In the genomic region with DNA sequence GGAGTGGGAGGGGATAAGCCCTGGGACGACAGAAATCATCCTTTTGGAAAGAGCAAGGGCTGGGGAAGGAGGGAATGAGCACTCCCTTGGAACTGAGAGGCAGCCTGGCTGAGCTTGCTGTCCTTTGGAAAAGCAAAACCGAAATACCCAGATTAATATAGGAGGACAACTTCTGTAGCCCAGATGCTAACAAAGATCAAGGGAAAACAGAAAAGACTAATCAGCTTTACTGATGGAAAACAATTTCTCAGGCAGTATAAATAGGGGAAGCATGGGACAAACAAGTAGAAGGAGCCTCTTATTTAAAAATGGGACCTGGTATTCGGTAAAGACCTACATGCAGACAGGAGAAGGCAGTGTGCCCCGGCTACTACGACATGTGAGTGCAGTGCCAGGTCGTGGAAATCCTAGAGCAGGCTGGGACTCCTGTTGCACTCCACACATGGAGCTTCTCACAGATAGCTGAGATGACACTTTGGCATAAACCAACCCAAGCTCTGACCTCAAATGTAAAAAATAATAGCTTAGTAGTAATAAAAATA, we compare ENCODE assay signal across 8 cellular contexts. TPM values are rescaled to one million over a fixed set of nuclear protein-coding genes. Genes with fewer than 3 reads are reported as not detected.
DNase-seq lines count a peak whose midpoint lies in the region; ATAC-seq, FAIRE-seq and TF ChIP-seq lines count a peak whose summit lies in the region.

No MANE protein-coding gene starts in this region.

- peaks cover 0 to 1% (median 0%) of the 10 kb centered on the region in 6 donors for H3K9me3 Mint-ChIP-seq in immature natural killer cell
- no peaks in the 10 kb centered on the region for H3K9me3 Mint-ChIP-seq in stimulated activated naive B cell treated with anti-CD40 and anti-IgM and Interleukin-4, amounts not matched to agents 10 μg/mL and 1 μg/mL and 100 μg/mL, for 72 hours

- FAIRE-seq in GM12878 (lab: Jason Lieb, UNC) (no peak), urothelium cell line (lab: Jason Lieb, UNC) (no peak)

- H3K4me3 ChIP-seq in NB4 (ENCODE audit: low read depth, low read length) = peak overlapping the region; percentile 11
- H3K4me3 ChIP-seq in GM12878 = peak overlapping the region; percentile 59; the same call in 1 of the 2 replicates

- 38% methylated on average over 6 of the region's 6 CpGs for WGBS in GM12878 (ENCODE audit: insufficient coverage, insufficient replicate concordance, low lambda C conversion rate, missing lambda C conversion rate)

- POLR2A ChIA-PET in GM12878 (lab: Charles Lee) = no interaction called here

- SMC1A ChIA-PET in GM12878 (lab: Charles Lee; ENCODE audit: uncharacterized antibody, unreplicated experiment) = interaction anchor here (0.6 to 0.7 kb wide), 2 partner anchors 12 to 18 kb away, joined by 3 read pairs; no protein-coding TSS in a partner anchor

- no peak for TF ChIP-seq POLR2A in NB4 (IDR thresholded peaks at IDR 0.05; ENCODE audit: extremely low read depth, insufficient read length)
- no peak for TF ChIP-seq POLR2A in GM12878 (IDR thresholded peaks at IDR 0.05; ENCODE audit: low read depth, low read length)

- peaks cover 0 to 1% of the 10 kb centered on the region in 2 experiments; a peak in 2 of 4 replicates for H3K27me3 ChIP-seq in GM12878 (replicated peaks in 1 of 2; ENCODE audit: control insufficient read depth in 2 of 2, insufficient read depth in 2 of 2, low read length in 1 of 2)

- no peaks in the 10 kb centered on the region for H3K4me1 ChIP-seq in GM12878 (ENCODE audit: control insufficient read depth, insufficient read depth, low read length)

- H3K9ac ChIP-seq in GM12878 (ENCODE audit: control insufficient read depth, insufficient read depth, low read length) = no peak overlapping the region

- H3K4me3 Mint-ChIP-seq in immature natural killer cell = peak overlapping the region; percentile 89 to 97 (median 93)
- peak overlapping the region; percentile 83 to 95 for H3K4me3 Mint-ChIP-seq in stimulated activated naive B cell treated with anti-CD40 and anti-IgM and Interleukin-4, amounts not matched to agents 10 μg/mL and 1 μg/mL and 100 μg/mL, for 72 hours

- TF ChIP-seq EP300 in GM12878 (IDR thresholded peaks at IDR 0.05; ENCODE audit: borderline replicate concordance in 1 of 2, control insufficient read depth in 1 of 2, low read depth in 2 of 2, low read length in 2 of 2) = no peak

- no peaks in the 10 kb centered on the region for H4K20me1 ChIP-seq in GM12878 (ENCODE audit: control insufficient read depth, insufficient read depth)

- no TSS peak for BruUV-seq in GM12878 (replicated peaks; lab: Mats Ljungman, UMichigan)

- H3K4me2 ChIP-seq in GM12878 (ENCODE audit: control insufficient read depth, insufficient read depth) = peak overlapping the region; percentile 43

- peak overlapping the region; percentile 25 for H2AFZ ChIP-seq in GM12878 (ENCODE audit: control insufficient read depth, low read depth, low read length)

- no peaks in the 10 kb centered on the region for H3K36me3 ChIP-seq in GM12878 (ENCODE audit: control insufficient read depth in 2 of 2, insufficient read depth in 2 of 2, low read length in 1 of 2)

- peak overlapping the region in 5 of 6 donors; percentile 21 to 68 (median 51) for H3K27ac Mint-ChIP-seq in immature natural killer cell
- no peak overlapping the region for H3K27ac Mint-ChIP-seq in stimulated activated naive B cell treated with anti-CD40 and anti-IgM and Interleukin-4, amounts not matched to agents 10 μg/mL and 1 μg/mL and 100 μg/mL, for 72 hours

- no peak for ATAC-seq in GM12878
- no peak for ATAC-seq in stimulated activated naive B cell treated with anti-CD40 and anti-IgM and Interleukin-4, amounts not matched to agents 10 μg/mL and 1 μg/mL and 100 μg/mL, for 72 hours (replicated peaks)
- ATAC-seq in HG03378 (IDR thresholded peaks at IDR 0.05; ENCODE audit: unreplicated experiment) = no peak

- TF ChIP-seq CTCF in NB4 (IDR thresholded peaks at IDR 0.05; ENCODE audit: low read depth, low read length) (no peak), GM12878 (IDR thresholded peaks at IDR 0.05 in 2 of 3, conservative IDR thresholded peaks at IDR 0.05 in 1 of 3; ENCODE audit: control insufficient read depth in 2 of 3, extremely low read depth in 1 of 3, insufficient read depth in 1 of 3, low read depth in 3 of 3, low read length in 3 of 3) (no peak)

- intact Hi-C loops in GM12878 (cut with micrococcal nuclease; ENCODE audit: unreplicated experiment) = no loop called here

- peaks cover 5 to 11% (median 6%) of the 10 kb centered on the region in 3 donors for H3K27me3 Mint-ChIP-seq in immature natural killer cell (ENCODE audit: low read depth in 3 of 3)
- H3K27me3 Mint-ChIP-seq in stimulated activated naive B cell treated with anti-CD40 and anti-IgM and Interleukin-4, amounts not matched to agents 10 μg/mL and 1 μg/mL and 100 μg/mL, for 72 hours = peaks cover 26 to 33% of the 10 kb centered on the region in 2 donors

- no peaks in the 10 kb centered on the region for H3K9me3 ChIP-seq in GM12878 (replicated peaks; ENCODE audit: control insufficient read depth, insufficient read depth, low read length)

- DNase-seq in COR-L47 (lab: John Stamatoyannopoulos, UW) = peak; percentile 22
- no peak for DNase-seq in NB4 (ENCODE audit: low read depth)
- no peak for DNase-seq in GM12878 (ENCODE audit: low read depth, low spot score)
- peak in 1 of 3 donors; percentile 20 for DNase-seq in immature natural killer cell
- no peak for DNase-seq in stimulated activated naive B cell treated with anti-CD40 and anti-IgM and Interleukin-4, amounts not matched to agents 10 μg/mL and 1 μg/mL and 100 μg/mL, for 72 hours
- no peak for DNase-seq in urothelium cell line (ENCODE audit: low spot score)
- no peak for DNase-seq in HuH-7 (ENCODE audit: low spot score)

- in situ Hi-C loops in GM12878 (cut with MboI) = no loop called here

- no peak overlapping the region for H3K27ac ChIP-seq in GM12878 (ENCODE audit: control insufficient read depth, insufficient read depth)

- H3K36me3 Mint-ChIP-seq in immature natural killer cell = no peaks in the 10 kb centered on the region
- H3K36me3 Mint-ChIP-seq in stimulated activated naive B cell treated with anti-CD40 and anti-IgM and Interleukin-4, amounts not matched to agents 10 μg/mL and 1 μg/mL and 100 μg/mL, for 72 hours = no peaks in the 10 kb centered on the region

- RAD21 ChIA-PET in GM12878 (lab: Charles Lee; ENCODE audit: unreplicated experiment) = interaction anchor here (0.8 kb wide), 1 partner anchor 25 kb away, joined by 3 read pairs; no protein-coding TSS in a partner anchor

- TF ChIP-seq RAD21 in GM12878 (IDR thresholded peaks at IDR 0.05; ENCODE audit: insufficient read depth, low read depth, low read length) = no peak

- H3K4me1 Mint-ChIP-seq in immature natural killer cell = peaks cover 25 to 37% of the 10 kb centered on the region in 2 donors
- H3K4me1 Mint-ChIP-seq in stimulated activated naive B cell treated with anti-CD40 and anti-IgM and Interleukin-4, amounts not matched to agents 10 μg/mL and 1 μg/mL and 100 μg/mL, for 72 hours = peaks cover 10 to 18% of the 10 kb centered on the region in 2 donors

- H3K79me2 ChIP-seq in GM12878 (ENCODE audit: control insufficient read depth, insufficient read depth, low read length) = no peaks in the 10 kb centered on the region

- CTCF ChIA-PET in GM12878 (lab: Yijun Ruan, JAX) = interaction anchor here (1.3 kb wide), 2 partner anchors 1106 to 1143 kb away, joined by 3 to 7 read pairs; no protein-coding TSS in a partner anchor

RNA-seq across cellular contexts. Expression of gene DSEL, which starts 0.8 kb away (rescaled TPM):
- 0.06 TPM in 1 of 2 replicates, not detected in the other for total RNA-seq in GM12878 (2013; cell fraction: nucleolus; rRNA removed)
- not detected in 2 replicates for total RNA-seq in GM12878 (2014; rRNA removed)
- not detected in 2 replicates for total RNA-seq in GM12878 (2014; rRNA removed; fragmentation: Illumina TruSeq; extraction: Trizol)
- 0.03 TPM in 1 of 2 replicates, not detected in the other for total RNA-seq in GM12878 (2021)
- polyA plus RNA-seq in GM12878 (2011; ENCODE audit: low read depth) = not detected
- not detected in 2 replicates for polyA plus RNA-seq in GM12878 (2011; rRNA removed)
- polyA plus RNA-seq in GM12878 (2011; cell fraction: cytosol; rRNA removed) = not detected in 2 replicates
- not detected in 2 replicates for polyA plus RNA-seq in GM12878 (2011; cell fraction: nucleus; rRNA removed)
- polyA plus RNA-seq in GM12878 (2012) = not detected in 2 replicates
- polyA plus RNA-seq in GM12878 (2014; fragmentation: Illumina TruSeq; extraction: Trizol) = not detected in 2 replicates
- polyA plus RNA-seq in GM12878 (2014; fragmentation: Nextera tagmentation; extraction: Ambion mirVana) = not detected
- not detected in 2 replicates for polyA plus RNA-seq in GM12878 (2014; rRNA removed)
- polyA plus RNA-seq in GM12878 (2016; fragmentation: Nextera tagmentation; extraction: Ambion mirVana) = not detected
- polyA minus RNA-seq in GM12878 (2011; rRNA and poly(A)+ RNA removed) = under 0.01 TPM in 1 of 2 replicates, not detected in the other
- polyA minus RNA-seq in GM12878 (2011; cell fraction: cytosol; rRNA and poly(A)+ RNA removed) = 0.10 and 0.13 TPM in 2 replicates
- under 0.01 TPM in 1 of 2 replicates, not detected in the other for polyA minus RNA-seq in GM12878 (2011; cell fraction: nucleus; rRNA and poly(A)+ RNA removed)
- polyA plus RNA-seq in immature natural killer cell = under 1 TPM in 2 of 3 donors, not detected in 1; 0.07 to 0.11 TPM
